20 cellular contexts compared by ENCODE assay signal in the genomic region with DNA sequence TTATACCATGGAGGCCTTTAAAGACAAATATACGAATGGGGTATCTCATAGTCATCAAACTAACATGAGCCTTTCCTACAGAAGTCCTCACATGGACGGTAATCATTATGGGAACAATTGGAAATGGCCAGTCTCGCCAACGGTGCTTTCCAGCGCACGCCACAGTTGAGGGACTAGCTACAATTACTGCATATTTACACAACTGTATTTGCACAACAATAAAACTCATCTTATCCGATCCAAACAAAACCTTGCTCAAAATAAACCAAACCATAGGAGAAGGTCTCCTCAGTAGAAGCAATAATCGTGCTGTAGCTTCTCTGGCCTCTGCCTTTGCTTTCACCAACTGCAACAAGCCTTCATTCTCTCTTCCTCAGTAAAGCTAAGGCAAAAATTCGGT. TPM values are rescaled to one million over a fixed set of nuclear protein-coding genes. Genes with fewer than 3 reads are reported as not detected.
A peak's percentile ranks its signal among the peaks of the same experiment; 100 is the strongest.
DNase-seq lines count a peak whose midpoint lies in the region; ATAC-seq, FAIRE-seq and TF ChIP-seq lines count a peak whose summit lies in the region.
"Had no signal": no experiment of that assay in that cellular context is flagged by ENCODE, and none has a peak within 500 bp of the region (broad histone marks: within the 10 kb centered on the region; RNA-seq: fewer than 3 reads in every experiment).

No MANE protein-coding gene starts in this region.

- H3K27ac ChIP-seq in KMS-11 (no peak overlapping the region), VCaP (peak overlapping the region; percentile 93), pancreas (no peak overlapping the region), aorta (ENCODE audit: low read depth in 1 of 2, low read length in 2 of 2) (no peak overlapping the region)
- H3K27ac ChIP-seq: A549, brain microvascular endothelial cell, epithelial cell of prostate, right lobe of liver, stomach had no signal

- peak overlapping the region; percentile 73; the same call in 1 of the 2 replicates for H3K4me2 ChIP-seq in KMS-11
- H3K4me2 ChIP-seq: A549 had no signal

- ATAC-seq in pancreas (no peak), aorta (ENCODE audit: low FRiP score) (no peak)
- ATAC-seq: A549 had no signal

- intact Hi-C loops in pancreas (cut with DNase I): no loop called here
- intact Hi-C loops in aorta (cut with DNase I): no loop called here

- H3K9me3 ChIP-seq in pancreas: no peaks in the 10 kb centered on the region
- H3K9me3 ChIP-seq in aorta (ENCODE audit: control insufficient read depth, low read length): no peaks in the 10 kb centered on the region
- H3K9me3 ChIP-seq: A549, right lobe of liver, stomach had no signal

- no peaks in the 10 kb centered on the region for H3K36me3 ChIP-seq in KMS-11 (ENCODE audit: insufficient read depth)
- H3K36me3 ChIP-seq in pancreas: no peaks in the 10 kb centered on the region
- no peaks in the 10 kb centered on the region for H3K36me3 ChIP-seq in aorta (ENCODE audit: control insufficient read depth in 1 of 2, insufficient read depth in 2 of 2, low read length in 1 of 2)
- H3K36me3 ChIP-seq: brain microvascular endothelial cell, right lobe of liver, stomach had no signal

- no peaks in the 10 kb centered on the region for H4K20me1 ChIP-seq in KMS-11 (ENCODE audit: insufficient read depth)

- peaks cover 64% of the 10 kb centered on the region; the same call in 1 of the 2 replicates for H3K79me2 ChIP-seq in KMS-11 (ENCODE audit: insufficient read depth, low read depth)

- no peak overlapping the region for H2AFZ ChIP-seq in KMS-11 (ENCODE audit: low read depth)

- no peaks in the 10 kb centered on the region for H3K27me3 ChIP-seq in KMS-11 (ENCODE audit: insufficient read depth, low read depth)
- H3K27me3 ChIP-seq in pancreas: peaks cover 0 to 39% (median 2%) of the 10 kb centered on the region in 4 donors
- no peaks in the 10 kb centered on the region for H3K27me3 ChIP-seq in aorta (ENCODE audit: control insufficient read depth in 1 of 2, insufficient read depth in 2 of 2, low read length in 1 of 2)
- H3K27me3 ChIP-seq: right lobe of liver had no signal

- H3K4me3 ChIP-seq in KMS-11 (IDR thresholded peaks at IDR 0.05; ENCODE audit: insufficient read depth, low read depth, low read length) (no peak overlapping the region), pancreas (no peak overlapping the region), aorta (ENCODE audit: low read length in 2 of 2) (no peak overlapping the region)
- H3K4me3 ChIP-seq: A549, right lobe of liver, stomach had no signal

- 59 to 66% methylated on average over 9 of the region's 9 CpGs for WGBS in pancreas, 2 donors
- WGBS in aorta, 2 donors: 77 to 83% methylated on average over 9 of the region's 9 CpGs

- no peak overlapping the region for H3K9ac ChIP-seq in KMS-11

- peak; percentile 70 for DNase-seq in COR-L47 (lab: John Stamatoyannopoulos, UW)
- DNase-seq in NCI-H2196 (lab: John Stamatoyannopoulos, UW; ENCODE audit: unreplicated experiment): peak; percentile 51
- DNase-seq in pancreas: no peak
- no peak for DNase-seq in frontal cortex (ENCODE audit: low spot score in 2 of 2)
- no peak for DNase-seq in T1000 (lab: John Stamatoyannopoulos, UW)
- DNase-seq in aorta: no peak
- DNase-seq: activated CD4-positive, alpha-beta T cell treated with anti-CD3 and anti-CD28 coated beads, Interleukin-2, amount 50 U/mL, for 4 hours; activated T-cell treated with anti-CD3 and anti-CD28 coated beads, Interleukin-2, amount 50 U/mL, for 24 hours; brain microvascular endothelial cell; C1 segment of cervical spinal cord; cortex of kidney; foreskin melanocyte; NCI-H446 treated with DMSO at 0.1 percent for 48 hours; stimulated activated CD4-positive, alpha-beta T cell treated with anti-CD3 and anti-CD28 coated beads, Interleukin-1b, Interleukin-23, amount 100 ng/mL, for 48 hours; stomach had no signal

- FAIRE-seq in pancreas (lab: Jason Lieb, UNC) (no peak), frontal cortex (lab: Jason Lieb, UNC) (no peak)
- FAIRE-seq: A549 had no signal

- no peak for TF ChIP-seq CTCF in KMS-11 (conservative IDR thresholded peaks at IDR 0.05; ENCODE audit: low read depth, low read length)
- no peak for TF ChIP-seq CTCF in VCaP (conservative IDR thresholded peaks at IDR 0.05)
- no peak for TF ChIP-seq CTCF in pancreas (IDR thresholded peaks at IDR 0.05)

- peaks cover 72% of the 10 kb centered on the region for H3K4me1 ChIP-seq in KMS-11 (ENCODE audit: low read depth, poor library complexity, severe bottlenecking)
- peaks cover 0 to 9% (median 6%) of the 10 kb centered on the region in 3 donors for H3K4me1 ChIP-seq in pancreas
- no peaks in the 10 kb centered on the region for H3K4me1 ChIP-seq in aorta (ENCODE audit: control insufficient read depth in 1 of 2, insufficient read depth in 2 of 2, low read length in 2 of 2)

RNA-seq across cellular contexts. Expression of a gene that starts 5.9 kb away (rescaled TPM):
- 10 to 100 TPM; 10.8 to 37.3 (median 24.5) TPM for total RNA-seq in pancreas
- 10 to 100 TPM in 1 of 2 donors, 1 to 10 TPM in 1; 6.3 to 38.8 TPM for polyA plus RNA-seq in pancreas
- 195 TPM for total RNA-seq in frontal cortex
- total RNA-seq in aorta: 1 to 10 TPM; 7.6 to 9.8 TPM
- 1 to 10 TPM in 1 of 2 donors, under 1 TPM in 1; 0.26 to 3.8 TPM for polyA plus RNA-seq in aorta

Comparison
In these comparisons a context has a peak if more than half of its experiments do, and no peak if none do; other contexts are left out.
1. DNase-seq: peak in COR-L47 (single experiment) and NCI-H2196 (single experiment); none in pancreas (0 of 6), frontal cortex (0 of 2), T1000 (single experiment) and aorta (0 of 2).